Comparison of ENCODE assay signal across 9 cellular contexts in the genomic region with DNA sequence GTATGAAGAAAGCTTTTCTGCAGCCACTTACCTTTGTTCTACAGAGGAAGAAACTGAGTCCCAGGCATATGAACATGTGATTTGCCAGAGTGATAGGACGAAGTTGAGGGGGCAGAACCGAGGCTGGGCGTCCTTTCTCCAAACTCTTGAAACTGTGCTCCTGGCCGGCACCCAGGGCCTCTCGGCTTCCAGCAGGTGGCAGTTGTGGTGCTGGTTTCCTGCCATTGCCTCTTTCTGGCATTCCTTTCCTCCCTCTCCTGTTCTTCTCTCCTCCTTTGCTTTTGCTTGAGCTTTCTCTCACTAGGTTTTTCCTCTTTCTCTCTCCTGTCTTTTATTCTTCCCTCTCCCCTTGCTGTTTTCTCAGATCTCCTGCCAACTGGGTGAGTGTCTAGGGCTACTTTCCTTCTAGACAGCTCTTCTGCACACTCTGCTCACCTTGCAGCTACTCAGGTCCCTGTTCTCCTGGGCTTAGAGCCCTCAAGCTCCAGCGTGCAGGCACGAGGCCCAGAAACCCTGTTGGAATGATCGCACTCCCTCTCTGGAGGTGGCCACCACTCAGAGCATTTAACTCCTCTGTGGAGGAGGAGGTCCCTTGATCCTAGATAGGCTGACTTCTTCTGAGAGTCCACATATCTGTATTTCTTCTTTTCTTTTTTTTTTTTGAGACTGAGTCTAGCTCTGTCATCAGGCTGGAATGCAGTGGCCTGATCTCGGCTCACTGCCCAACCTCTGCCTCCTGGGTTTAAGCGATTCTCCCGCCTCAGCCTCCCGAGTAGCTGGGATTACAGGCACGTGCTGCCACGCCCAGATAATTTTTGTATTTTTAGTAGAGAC. TPM values are rescaled to one million over a fixed set of nuclear protein-coding genes. Genes with fewer than 3 reads are reported as not detected.
A peak's percentile ranks its signal among the peaks of the same experiment; 100 is the strongest.
DNase-seq lines count a peak whose midpoint lies in the region; ATAC-seq, FAIRE-seq and TF ChIP-seq lines count a peak whose summit lies in the region.
"Had no signal": no experiment of that assay in that cellular context is flagged by ENCODE, and none has a peak within 500 bp of the region (broad histone marks: within the 10 kb centered on the region; RNA-seq: fewer than 3 reads in every experiment).

No MANE protein-coding gene starts in this region.

- DNase-seq in EH (ENCODE audit: low read depth) (peak; percentile 89), NT2/D1 (ENCODE audit: low read depth, low spot score) (peak; percentile 13), epithelial cell of esophagus (ENCODE audit: low read depth) (peak; percentile 53), naive B cell (no peak), frontal cortex (ENCODE audit: low spot score in 2 of 2) (no peak), GM12892 (ENCODE audit: insufficient read length) (no peak)

- no peaks in the 10 kb centered on the region for H3K36me3 Mint-ChIP-seq in naive B cell

- peak; percentile 78 for TF ChIP-seq CTCF in epithelial cell of esophagus (IDR thresholded peaks at IDR 0.05; ENCODE audit: insufficient read depth, low read depth, low read length, missing control alignments)

- peak overlapping the region; percentile 43 for H3K9ac ChIP-seq in NT2/D1 (ENCODE audit: insufficient read length, low read depth)

- H3K9me3 ChIP-seq in NT2/D1 (ENCODE audit: insufficient read depth, low read length): no peaks in the 10 kb centered on the region

- peak overlapping the region; percentile 31 to 92 (median 53) for H3K27ac Mint-ChIP-seq in naive B cell

- H3K36me3 ChIP-seq in NT2/D1 (ENCODE audit: insufficient read depth, insufficient read length, low read length): no peaks in the 10 kb centered on the region

- peaks cover 2% of the 10 kb centered on the region for H3K4me1 ChIP-seq in NT2/D1 (ENCODE audit: insufficient read depth, insufficient read length)

- H3K27me3 Mint-ChIP-seq in naive B cell: no peaks in the 10 kb centered on the region
- H3K27me3 Mint-ChIP-seq: naive thymus-derived CD8-positive, alpha-beta T cell had no signal

- no peak for TF ChIP-seq POLR2A in GM12892 (IDR thresholded peaks at IDR 0.05; ENCODE audit: low read depth, low read length)

- ATAC-seq in naive B cell (ENCODE audit: low read depth in 2 of 2) (no peak), GM21447 (IDR thresholded peaks at IDR 0.05; ENCODE audit: unreplicated experiment) (no peak), GM18907 (IDR thresholded peaks at IDR 0.05; ENCODE audit: unreplicated experiment) (no peak)
- ATAC-seq: naive thymus-derived CD8-positive, alpha-beta T cell had no signal

- H3K4me3 Mint-ChIP-seq in naive B cell: peak overlapping the region in 5 of 8 donors; percentile 12 to 60 (median 16)
- H3K4me3 Mint-ChIP-seq: naive thymus-derived CD8-positive, alpha-beta T cell had no signal

- H3K9me3 Mint-ChIP-seq in naive B cell: no peaks in the 10 kb centered on the region
- H3K9me3 Mint-ChIP-seq: naive thymus-derived CD8-positive, alpha-beta T cell had no signal

- no peaks in the 10 kb centered on the region for H3K27me3 ChIP-seq in NT2/D1 (ENCODE audit: insufficient read depth, insufficient read length)

- peaks cover 56 to 88% (median 83%) of the 10 kb centered on the region in 3 donors for H3K4me1 Mint-ChIP-seq in naive B cell

- H3K4me3 ChIP-seq in NT2/D1 (ENCODE audit: insufficient read length, low read depth) (no peak overlapping the region), epithelial cell of esophagus (ENCODE audit: low read length) (no peak overlapping the region)

- no peak for FAIRE-seq in frontal cortex (lab: Jason Lieb, UNC)
- no peak for FAIRE-seq in GM12892 (lab: Jason Lieb, UNC)

RNA-seq across cellular contexts. Expression of a gene that starts 26.2 kb away (rescaled TPM):
- 10 to 100 TPM; 20.5 to 54.1 (median 28.4) TPM for polyA plus RNA-seq in naive B cell (ENCODE audit: low read depth in 6 of 6)
- total RNA-seq in frontal cortex: 28.1 TPM
- 20.9 TPM for polyA plus RNA-seq in GM12892 (2012; ENCODE audit: missing spikeins)

Comparison
In these comparisons a context has a peak if more than half of its experiments do, and no peak if none do; other contexts are left out.
1. DNase-seq: peak in EH (single experiment), NT2/D1 (single experiment) and epithelial cell of esophagus (single experiment); none in naive B cell (single experiment), frontal cortex (0 of 2) and GM12892 (single experiment).